ENCODE assay signal across 8 cellular contexts in genomic region chr1:58779837-58780585, GRCh38. TPM values are rescaled to one million over a fixed set of nuclear protein-coding genes. Genes with fewer than 3 reads are reported as not detected.
A peak's percentile ranks its signal among the peaks of the same experiment; 100 is the strongest.
DNase-seq lines count a peak whose midpoint lies in the region; ATAC-seq and TF ChIP-seq lines count a peak whose summit lies in the region.

No MANE protein-coding gene starts in this region.

- CTCF ChIA-PET in AG04450 (lab: Charles Lee): interaction anchor here (0.5 to 1.3 kb wide), 7 partner anchors 10 to 919 kb away, joined by 3 to 5 read pairs (median 3); no protein-coding TSS in a partner anchor

- H3K27me3 ChIP-seq in AG04450 (ENCODE audit: control insufficient read depth, insufficient read depth, low read length) (no peaks in the 10 kb centered on the region), esophagus muscularis mucosa (no peaks in the 10 kb centered on the region)

- H3K27ac Mint-ChIP-seq in osteocyte (ENCODE audit: unreplicated experiment): peak overlapping the region; percentile 46

- peaks cover 13% of the 10 kb centered on the region; the same call in 1 of the 2 replicates for H3K9me3 ChIP-seq in AG04450 (ENCODE audit: control insufficient read depth, insufficient read depth, low read length)
- no peaks in the 10 kb centered on the region for H3K9me3 ChIP-seq in SK-N-MC (ENCODE audit: low read depth, low read length)
- no peaks in the 10 kb centered on the region for H3K9me3 ChIP-seq in esophagus muscularis mucosa

- H3K27ac ChIP-seq in AG04450 (ENCODE audit: low read depth, low read length): no peak overlapping the region
- 0 out of 2 replicates have a peak overlapping the region, but pooled peaks have one; percentile 5 for H3K27ac ChIP-seq in SK-N-MC
- peak overlapping the region; percentile 98 to 100 (median 100) for H3K27ac ChIP-seq in esophagus muscularis mucosa (replicated peaks in 1 of 4)

- peaks cover 10 to 20% (median 19%) of the 10 kb centered on the region in 4 donors for H3K4me1 ChIP-seq in esophagus muscularis mucosa

- peaks cover 13% of the 10 kb centered on the region for H3K36me3 Mint-ChIP-seq in osteocyte (ENCODE audit: unreplicated experiment)

- no peaks in the 10 kb centered on the region for H3K27me3 Mint-ChIP-seq in osteocyte (ENCODE audit: unreplicated experiment)

- peak overlapping the region; percentile 99 for H3K9ac ChIP-seq in SK-N-MC (ENCODE audit: insufficient read length)

- H3K4me3 ChIP-seq in AG04450 (ENCODE audit: low read depth, low read length) (peak overlapping the region; percentile 93), SK-N-MC (peak overlapping the region; percentile 97), esophagus muscularis mucosa (peak overlapping the region; percentile 79 to 93 (median 91))

- TF ChIP-seq POLR2A in esophagus muscularis mucosa (IDR thresholded peaks at IDR 0.05; ENCODE audit: low read depth): no peak

- TF ChIP-seq CTCF in AG04450 (IDR thresholded peaks at IDR 0.05; ENCODE audit: low read depth, low read length) (no peak), esophagus muscularis mucosa (IDR thresholded peaks at IDR 0.05) (no peak), osteocyte (IDR thresholded peaks at IDR 0.05) (no peak)

- no peaks in the 10 kb centered on the region for H3K9me3 Mint-ChIP-seq in osteocyte (ENCODE audit: unreplicated experiment)

- peaks cover 7% of the 10 kb centered on the region; the same call in 1 of the 2 replicates for H3K36me3 ChIP-seq in SK-N-MC (ENCODE audit: insufficient read depth, low read length)
- H3K36me3 ChIP-seq in esophagus muscularis mucosa: peaks cover 0 to 20% (median 2%) of the 10 kb centered on the region in 4 donors

- WGBS in esophagus muscularis mucosa: 16% methylated on average over 4 of the region's 4 CpGs

- intact Hi-C loops in esophagus muscularis mucosa (cut with DNase I): loop anchor here (5.0 to 10.0 kb wide), 3 partner anchors 365 to 922 kb away; partner anchors contain the start of gene FGGY

- DNase-seq in AG04450 (ENCODE audit: low read depth, low spot score) (no peak), HT-29 (ENCODE audit: low spot score) (peak; percentile 94), SK-N-MC (ENCODE audit: low read depth, low spot score) (no peak), esophagus muscularis mucosa (ENCODE audit: extremely low spot score) (no peak), osteocyte (ENCODE audit: extremely low spot score, unreplicated experiment) (no peak), inferior parietal cortex (ENCODE audit: extremely low spot score) (no peak)

- peaks cover 20% of the 10 kb centered on the region for H3K4me1 Mint-ChIP-seq in osteocyte (ENCODE audit: unreplicated experiment)

- no peak for TF ChIP-seq EP300 in esophagus muscularis mucosa (IDR thresholded peaks at IDR 0.05)

- POLR2A ChIA-PET in AG04450 (lab: Yijun Ruan, JAX): interaction anchor here (1.1 kb wide), 1 partner anchor 587 kb away, joined by 3 read pairs; no protein-coding TSS in a partner anchor

- ATAC-seq in HG02678 (IDR thresholded peaks at IDR 0.05; ENCODE audit: unreplicated experiment) (no peak), GM21576 (IDR thresholded peaks at IDR 0.05; ENCODE audit: unreplicated experiment) (no peak)

- H3K4me3 Mint-ChIP-seq in osteocyte (ENCODE audit: unreplicated experiment): peak overlapping the region; percentile 89

RNA-seq across cellular contexts. Expression of gene JUN, which starts 3.8 kb away (rescaled TPM):
- polyA plus RNA-seq in AG04450 (2011; rRNA removed): 48.7 and 56.5 TPM in 2 replicates
- 95.6 and 108 TPM in 2 replicates for polyA minus RNA-seq in AG04450 (2011; rRNA and poly(A)+ RNA removed)
- 531 and 547 TPM in 2 replicates for total RNA-seq in HT-29 (2014; rRNA removed; shearing (Covaris generic))
- total RNA-seq in esophagus muscularis mucosa: 100 to 1,000 TPM in 3 of 4 donors, 10 to 100 TPM in 1; 77.7 to 126 (median 111) TPM
- 115 and 134 TPM in 2 replicates for total RNA-seq in osteocyte
